Comparison of ENCODE assay signal across 8 cellular contexts in genomic region chr5:134225780-134226440, GRCh38. TPM values are rescaled to one million over a fixed set of nuclear protein-coding genes. Genes with fewer than 3 reads are reported as not detected.
DNase-seq lines count a peak whose midpoint lies in the region; ATAC-seq and TF ChIP-seq lines count a peak whose summit lies in the region.

TSS of gene PPP2CA (minus strand) at chr5:134226073. CDS start at chr5:134225861, 212 bp downstream.

- DNase-seq in GM13976 (ENCODE audit: low spot score) = peak; percentile 97
- peak; percentile 94 for DNase-seq in NCI-H146 treated with DMSO at 0.1 percent for 48 hours (lab: John Stamatoyannopoulos, UW; ENCODE audit: unreplicated experiment)
- DNase-seq in amniotic epithelial cell (ENCODE audit: low read depth) = peak; percentile 97
- peak; percentile 99 for DNase-seq in heart right ventricle
- peak; percentile 100 for DNase-seq in posterior vena cava (ENCODE audit: low spot score)
- DNase-seq in upper lobe of right lung = peak; percentile 99

- H3K27ac ChIP-seq in heart right ventricle (peak within 1 kb of the TSS; percentile 95 to 100 (median 98)), upper lobe of right lung (peak within 1 kb of the TSS; percentile 99)

- H3K9me3 ChIP-seq in heart right ventricle = no peaks in the 10 kb centered on the region
- no peaks in the 10 kb centered on the region for H3K9me3 ChIP-seq in upper lobe of right lung

- H3K36me3 ChIP-seq in heart right ventricle (peaks cover 0 to 8% (median 0%) of the 10 kb centered on the region in 9 donors), upper lobe of right lung (peaks cover under 1% of the 10 kb centered on the region)

- peaks cover 0 to 67% (median 52%) of the 10 kb centered on the region in 9 donors for H3K4me1 ChIP-seq in heart right ventricle
- peaks cover 34% of the 10 kb centered on the region for H3K4me1 ChIP-seq in upper lobe of right lung

- no peak for TF ChIP-seq CTCF in GM13976 (IDR thresholded peaks at IDR 0.05; ENCODE audit: borderline replicate concordance, control extremely low read depth, extremely low read depth, insufficient read depth, missing control alignments)
- TF ChIP-seq CTCF in heart right ventricle (IDR thresholded peaks at IDR 0.05) = peak in 1 of 9 donors; percentile 12
- TF ChIP-seq CTCF in upper lobe of right lung (IDR thresholded peaks at IDR 0.05) = no peak

- H3K27me3 ChIP-seq in heart right ventricle (no peaks in the 10 kb centered on the region), upper lobe of right lung (no peaks in the 10 kb centered on the region)

- WGBS in heart right ventricle, 2 donors = 0 to 1% methylated on average over 71 to 73 of the region's 73 CpGs

- H3K4me3 ChIP-seq in heart right ventricle (peak within 1 kb of the TSS; percentile 74 to 99 (median 86)), upper lobe of right lung (peak within 1 kb of the TSS; percentile 98)

- in situ Hi-C loops in GM13976 (cut with MboI; ENCODE audit: low sequenced_read_pairs, unreplicated experiment) = no loop called here

- ATAC-seq in HG02870 (IDR thresholded peaks at IDR 0.05; ENCODE audit: unreplicated experiment) (peak; percentile 78), heart right ventricle (peak; percentile 93 to 98 (median 96)), upper lobe of right lung (peak; percentile 95)

- intact Hi-C loops in T-helper 1 cell treated with Interleukin-12 subunit alpha and Interleukin-12 subunit beta and Interleukin-4 antibody, amounts not matched to agents 30 ng/mL and 1 ng/mL, for 36 hours (cut with micrococcal nuclease) = loop anchor here (1.0 to 10.0 kb wide), 22 partner anchors 10 to 1359 kb away; partner anchors contain the start of genes C5orf15, C5orf24, CAMLG and CDKN2AIPNL
- intact Hi-C loops in heart right ventricle (cut with DNase I) (loop anchor here in 2 of 10 donors (5.0 kb wide), 2 partner anchors 34 to 49 kb away; partner anchors contain the start of gene SKP1 (in 1 of the 2)), posterior vena cava (cut with DNase I) (no loop called here), upper lobe of right lung (cut with DNase I) (no loop called here)

RNA-seq across cellular contexts. Expression of gene PPP2CA, which starts in this region (rescaled TPM):
- 137 and 143 TPM in 2 replicates for total RNA-seq in T-helper 1 cell treated with Interleukin-12 subunit alpha and Interleukin-12 subunit beta and Interleukin-4 antibody, amounts not matched to agents 30 ng/mL and 1 ng/mL, for 36 hours
- 100 to 1,000 TPM; 136 to 249 (median 184) TPM for total RNA-seq in heart right ventricle
- polyA plus RNA-seq in heart right ventricle = 100 to 1,000 TPM in 1 of 2 donors, 10 to 100 TPM in 1; 47.1 to 100 TPM
- 10 to 100 TPM; 89.2 to 93.4 TPM for total RNA-seq in posterior vena cava
- 108 TPM for total RNA-seq in upper lobe of right lung

Comparison
In these comparisons a context has a peak if more than half of its experiments do, and no peak if none do; other contexts are left out.
1. Peak in every context shown above with its lines: DNase-seq, ATAC-seq, H3K4me3 ChIP-seq and H3K27ac ChIP-seq.